20 cellular contexts compared by ENCODE assay signal in genomic region chr11:62810748-62811147, GRCh38. TPM values are rescaled to one million over a fixed set of nuclear protein-coding genes. Genes with fewer than 3 reads are reported as not detected.
DNase-seq lines count a peak whose midpoint lies in the region; ATAC-seq and TF ChIP-seq lines count a peak whose summit lies in the region.
"Had no signal": no experiment of that assay in that cellular context is flagged by ENCODE, and none has a peak within 500 bp of the region (broad histone marks: within the 10 kb centered on the region; RNA-seq: fewer than 3 reads in every experiment).

No MANE protein-coding gene starts in this region.

- POLR2A ChIA-PET in CD8-positive, alpha-beta memory T cell (lab: Charles Lee) = interaction anchor here (0.7 kb wide), 1 partner anchor 18 kb away, joined by 3 read pairs; no protein-coding TSS in a partner anchor
- POLR2A ChIA-PET in naive thymus-derived CD4-positive, alpha-beta T cell (lab: Charles Lee) = interaction anchor here (1.2 kb wide), 1 partner anchor 21 kb away, joined by 4 read pairs; the partner anchor contains the start of gene STX5

- H3K4me3 Mint-ChIP-seq in activated T-cell treated with anti-CD3 and anti-CD28 coated beads, Interleukin-2, amount 50 U/mL, for 24 hours = no peak overlapping the region
- H3K4me3 Mint-ChIP-seq in CD8-positive, alpha-beta memory T cell = peak overlapping the region in 1 of 7 donors; percentile 41
- no peak overlapping the region for H3K4me3 Mint-ChIP-seq in activated T-helper 17 cell treated with anti-CD3 and anti-CD28 coated beads, Interleukin-2, amount 50 U/mL, for 72 hours
- H3K4me3 Mint-ChIP-seq in naive thymus-derived CD4-positive, alpha-beta T cell = no peak overlapping the region

- peaks cover 14% of the 10 kb centered on the region for H3K4me1 Mint-ChIP-seq in activated T-cell treated with anti-CD3 and anti-CD28 coated beads, Interleukin-2, amount 50 U/mL, for 24 hours (ENCODE audit: low read depth)
- H3K4me1 Mint-ChIP-seq in CD8-positive, alpha-beta memory T cell = peaks cover 6% of the 10 kb centered on the region in 3 donors
- peaks cover 7% of the 10 kb centered on the region for H3K4me1 Mint-ChIP-seq in activated T-helper 17 cell treated with anti-CD3 and anti-CD28 coated beads, Interleukin-2, amount 50 U/mL, for 72 hours
- H3K4me1 Mint-ChIP-seq in naive thymus-derived CD4-positive, alpha-beta T cell = peaks cover 0 to 17% (median 8%) of the 10 kb centered on the region in 7 donors

- no peak for ATAC-seq in activated T-helper 17 cell treated with anti-CD3 and anti-CD28 coated beads, Interleukin-2, amount 50 U/mL, for 72 hours (replicated peaks)
- no peak for ATAC-seq in naive thymus-derived CD4-positive, alpha-beta T cell
- no peak for ATAC-seq in HG03520 (IDR thresholded peaks at IDR 0.05; ENCODE audit: unreplicated experiment)
- ATAC-seq: PC-3 had no signal

- intact Hi-C loops in naive thymus-derived CD4-positive, alpha-beta T cell (cut with micrococcal nuclease) = no loop called here

- no peaks in the 10 kb centered on the region for H3K27me3 Mint-ChIP-seq in activated T-cell treated with anti-CD3 and anti-CD28 coated beads, Interleukin-2, amount 50 U/mL, for 24 hours
- H3K27me3 Mint-ChIP-seq in CD8-positive, alpha-beta memory T cell = no peaks in the 10 kb centered on the region
- H3K27me3 Mint-ChIP-seq in activated T-helper 17 cell treated with anti-CD3 and anti-CD28 coated beads, Interleukin-2, amount 50 U/mL, for 72 hours = no peaks in the 10 kb centered on the region
- H3K27me3 Mint-ChIP-seq in naive thymus-derived CD4-positive, alpha-beta T cell = no peaks in the 10 kb centered on the region
- H3K27me3 Mint-ChIP-seq: CD4-positive, alpha-beta memory T cell had no signal

- no peaks in the 10 kb centered on the region for H3K27me3 ChIP-seq in CD8-positive, alpha-beta memory T cell (ENCODE audit: insufficient read depth, low read length, poor library complexity, severe bottlenecking)
- no peaks in the 10 kb centered on the region for H3K27me3 ChIP-seq in naive thymus-derived CD4-positive, alpha-beta T cell (ENCODE audit: control insufficient read depth in 2 of 2, insufficient read depth in 2 of 2, low read length in 2 of 2)
- H3K27me3 ChIP-seq: BE2C, MG63 had no signal

- H3K4me3 ChIP-seq in CD8-positive, alpha-beta memory T cell (ENCODE audit: low read length) = no peak overlapping the region
- no peak overlapping the region for H3K4me3 ChIP-seq in naive thymus-derived CD4-positive, alpha-beta T cell (ENCODE audit: low read length)
- H3K4me3 ChIP-seq: MG63 had no signal

- peaks cover 16% of the 10 kb centered on the region for H3K36me3 Mint-ChIP-seq in activated T-cell treated with anti-CD3 and anti-CD28 coated beads, Interleukin-2, amount 50 U/mL, for 24 hours (ENCODE audit: low read depth)
- H3K36me3 Mint-ChIP-seq in CD8-positive, alpha-beta memory T cell = peaks cover 0 to 12% (median 2%) of the 10 kb centered on the region in 3 donors
- peaks cover 7% of the 10 kb centered on the region for H3K36me3 Mint-ChIP-seq in activated T-helper 17 cell treated with anti-CD3 and anti-CD28 coated beads, Interleukin-2, amount 50 U/mL, for 72 hours (ENCODE audit: low read depth)
- H3K36me3 Mint-ChIP-seq in naive thymus-derived CD4-positive, alpha-beta T cell = peaks cover 0 to 4% (median 0%) of the 10 kb centered on the region in 5 donors

- H3K9me3 ChIP-seq in CD8-positive, alpha-beta memory T cell (ENCODE audit: low read length) = no peaks in the 10 kb centered on the region
- no peaks in the 10 kb centered on the region for H3K9me3 ChIP-seq in naive thymus-derived CD4-positive, alpha-beta T cell (ENCODE audit: control insufficient read depth in 2 of 3, low read length in 3 of 3)
- H3K9me3 ChIP-seq: BE2C, MG63 had no signal

- no peaks in the 10 kb centered on the region for H3K36me3 ChIP-seq in CD8-positive, alpha-beta memory T cell (ENCODE audit: insufficient read depth, low read length)
- peaks cover 0 to under 1% (median 0%) of the 10 kb centered on the region in 3 experiments for H3K36me3 ChIP-seq in naive thymus-derived CD4-positive, alpha-beta T cell (ENCODE audit: control insufficient read depth in 2 of 3, insufficient read depth in 3 of 3, low read length in 3 of 3)
- H3K36me3 ChIP-seq: BE2C had no signal

- no peaks in the 10 kb centered on the region for H3K9me3 Mint-ChIP-seq in activated T-cell treated with anti-CD3 and anti-CD28 coated beads, Interleukin-2, amount 50 U/mL, for 24 hours
- no peaks in the 10 kb centered on the region for H3K9me3 Mint-ChIP-seq in CD8-positive, alpha-beta memory T cell
- H3K9me3 Mint-ChIP-seq in activated T-helper 17 cell treated with anti-CD3 and anti-CD28 coated beads, Interleukin-2, amount 50 U/mL, for 72 hours = no peaks in the 10 kb centered on the region
- H3K9me3 Mint-ChIP-seq in naive thymus-derived CD4-positive, alpha-beta T cell = no peaks in the 10 kb centered on the region
- H3K9me3 Mint-ChIP-seq: CD4-positive, alpha-beta memory T cell had no signal

- CTCF ChIA-PET in CD8-positive, alpha-beta memory T cell (lab: Charles Lee) = no interaction called here
- CTCF ChIA-PET in naive thymus-derived CD4-positive, alpha-beta T cell (lab: Charles Lee) = interaction anchor here (0.6 kb wide), 1 partner anchor 188 kb away, joined by 9 read pairs; no protein-coding TSS in a partner anchor

- peaks cover 8% of the 10 kb centered on the region for H3K4me1 ChIP-seq in CD8-positive, alpha-beta memory T cell (ENCODE audit: insufficient read depth, low read length)
- H3K4me1 ChIP-seq in naive thymus-derived CD4-positive, alpha-beta T cell (ENCODE audit: control insufficient read depth in 2 of 2, insufficient read depth in 2 of 2, low read length in 2 of 2) = peaks cover 0 to 5% of the 10 kb centered on the region in 2 donors
- H3K4me1 ChIP-seq: BE2C had no signal

- TF ChIP-seq CTCF in GM10266 (IDR thresholded peaks at IDR 0.05; ENCODE audit: control insufficient read depth, insufficient read depth, low read depth, missing control alignments) = no peak

- DNase-seq in activated T-cell treated with anti-CD3 and anti-CD28 coated beads, Interleukin-2, amount 50 U/mL, for 24 hours = no peak
- DNase-seq in activated T-cell treated with anti-CD3 and anti-CD28 coated beads, Interleukin-2, amount 50 U/mL, for 48 hours = no peak
- no peak for DNase-seq in CD8-positive, alpha-beta memory T cell
- DNase-seq in naive thymus-derived CD4-positive, alpha-beta T cell = no peak
- DNase-seq in activated CD4-positive, alpha-beta T cell treated with anti-CD3 and anti-CD28 coated beads, Interleukin-2, amount 50 U/mL, for 48 hours = no peak
- DNase-seq in GM10266 (ENCODE audit: extremely low spot score) = no peak
- DNase-seq: BE2C; CD4-positive, alpha-beta memory T cell; MG63; NCI-H1048; NCI-H1436; NCI-H1930; NCI-H526; PC-3; SIG-M5 had no signal

- no peak overlapping the region for H3K27ac ChIP-seq in CD8-positive, alpha-beta memory T cell (ENCODE audit: low read depth, low read length)
- H3K27ac ChIP-seq in naive thymus-derived CD4-positive, alpha-beta T cell (ENCODE audit: low read depth, low read length) = no peak overlapping the region
- H3K27ac ChIP-seq: RWPE1 had no signal

- peak overlapping the region; percentile 1 for H3K27ac Mint-ChIP-seq in activated T-cell treated with anti-CD3 and anti-CD28 coated beads, Interleukin-2, amount 50 U/mL, for 24 hours
- H3K27ac Mint-ChIP-seq in CD8-positive, alpha-beta memory T cell = peak overlapping the region in 6 of 8 donors; percentile 5 to 57 (median 36)
- peak overlapping the region; percentile 18 for H3K27ac Mint-ChIP-seq in activated T-helper 17 cell treated with anti-CD3 and anti-CD28 coated beads, Interleukin-2, amount 50 U/mL, for 72 hours
- peak overlapping the region in 5 of 9 donors; percentile 4 to 65 (median 14) for H3K27ac Mint-ChIP-seq in naive thymus-derived CD4-positive, alpha-beta T cell

RNA-seq across cellular contexts. Expression of gene NXF1, which starts 5.5 kb away (rescaled TPM):
- 100 to 1,000 TPM; 112 to 126 TPM for total RNA-seq in CD8-positive, alpha-beta memory T cell
- polyA plus RNA-seq in CD8-positive, alpha-beta memory T cell = 81.2 TPM
- total RNA-seq in activated T-helper 17 cell treated with anti-CD3 and anti-CD28 coated beads, Interleukin-2, amount 50 U/mL, for 72 hours = 100 to 1,000 TPM in 1 of 2 donors, 10 to 100 TPM in 1; 85.8 to 115 TPM
- 100 to 1,000 TPM in 4 of 5 experiments, 10 to 100 TPM in 1; 92.1 to 421 (median 195) TPM for total RNA-seq in naive thymus-derived CD4-positive, alpha-beta T cell
- 100 to 1,000 TPM in 1 of 2 donors, 10 to 100 TPM in 1; 66.9 to 106 TPM for polyA plus RNA-seq in naive thymus-derived CD4-positive, alpha-beta T cell

RNA-seq across cellular contexts. Expression of gene TMEM223, which starts 18.9 kb away (rescaled TPM):
- 10 to 100 TPM; 13.0 to 14.6 TPM for total RNA-seq in CD8-positive, alpha-beta memory T cell
- polyA plus RNA-seq in CD8-positive, alpha-beta memory T cell = 56.0 TPM
- 10 to 100 TPM in 1 of 2 donors, 1 to 10 TPM in 1; 6.2 to 16.2 TPM for total RNA-seq in activated T-helper 17 cell treated with anti-CD3 and anti-CD28 coated beads, Interleukin-2, amount 50 U/mL, for 72 hours
- 10 to 100 TPM in 3 of 5 experiments, 1 to 10 TPM in 2; 6.3 to 24.5 (median 21.0) TPM for total RNA-seq in naive thymus-derived CD4-positive, alpha-beta T cell
- 10 to 100 TPM; 58.5 to 60.4 TPM for polyA plus RNA-seq in naive thymus-derived CD4-positive, alpha-beta T cell

RNA-seq across cellular contexts. Expression of gene STX5, which starts 21.1 kb away (rescaled TPM):
- total RNA-seq in CD8-positive, alpha-beta memory T cell = 10 to 100 TPM; 34.7 to 35.3 TPM
- polyA plus RNA-seq in CD8-positive, alpha-beta memory T cell = 37.2 TPM
- 10 to 100 TPM; 23.4 to 32.0 TPM for total RNA-seq in activated T-helper 17 cell treated with anti-CD3 and anti-CD28 coated beads, Interleukin-2, amount 50 U/mL, for 72 hours
- 100 to 1,000 TPM in 2 of 5 experiments, 10 to 100 TPM in 3; 47.0 to 152 (median 57.3) TPM for total RNA-seq in naive thymus-derived CD4-positive, alpha-beta T cell
- polyA plus RNA-seq in naive thymus-derived CD4-positive, alpha-beta T cell = 10 to 100 TPM; 23.8 to 32.8 TPM

RNA-seq across cellular contexts. Expression of gene TEX54, which starts 21.9 kb away (rescaled TPM):
- total RNA-seq in CD8-positive, alpha-beta memory T cell = under 1 TPM in 1 of 2 experiments, not detected in 1; 0.50 TPM
- polyA plus RNA-seq in CD8-positive, alpha-beta memory T cell = 0.66 TPM
- under 1 TPM; 0.82 TPM for total RNA-seq in activated T-helper 17 cell treated with anti-CD3 and anti-CD28 coated beads, Interleukin-2, amount 50 U/mL, for 72 hours
- under 1 TPM in 1 of 5 experiments, not detected in 4; 0.89 TPM for total RNA-seq in naive thymus-derived CD4-positive, alpha-beta T cell
- polyA plus RNA-seq in naive thymus-derived CD4-positive, alpha-beta T cell = 1 to 10 TPM; 1.6 to 2.1 TPM
- total RNA-seq: A172; CD4-positive, alpha-beta memory T cell; H4; PC-3 had no signal

RNA-seq across cellular contexts. Expression of gene TMEM179B, which starts 23.5 kb away (rescaled TPM):
- total RNA-seq in CD8-positive, alpha-beta memory T cell = 10 to 100 TPM; 46.4 to 49.2 TPM
- 135 TPM for polyA plus RNA-seq in CD8-positive, alpha-beta memory T cell
- 10 to 100 TPM; 18.6 to 20.9 TPM for total RNA-seq in activated T-helper 17 cell treated with anti-CD3 and anti-CD28 coated beads, Interleukin-2, amount 50 U/mL, for 72 hours
- total RNA-seq in naive thymus-derived CD4-positive, alpha-beta T cell = 10 to 100 TPM; 23.2 to 72.3 (median 50.9) TPM
- polyA plus RNA-seq in naive thymus-derived CD4-positive, alpha-beta T cell = 100 to 1,000 TPM; 103 to 113 TPM
